In the genomic region with DNA sequence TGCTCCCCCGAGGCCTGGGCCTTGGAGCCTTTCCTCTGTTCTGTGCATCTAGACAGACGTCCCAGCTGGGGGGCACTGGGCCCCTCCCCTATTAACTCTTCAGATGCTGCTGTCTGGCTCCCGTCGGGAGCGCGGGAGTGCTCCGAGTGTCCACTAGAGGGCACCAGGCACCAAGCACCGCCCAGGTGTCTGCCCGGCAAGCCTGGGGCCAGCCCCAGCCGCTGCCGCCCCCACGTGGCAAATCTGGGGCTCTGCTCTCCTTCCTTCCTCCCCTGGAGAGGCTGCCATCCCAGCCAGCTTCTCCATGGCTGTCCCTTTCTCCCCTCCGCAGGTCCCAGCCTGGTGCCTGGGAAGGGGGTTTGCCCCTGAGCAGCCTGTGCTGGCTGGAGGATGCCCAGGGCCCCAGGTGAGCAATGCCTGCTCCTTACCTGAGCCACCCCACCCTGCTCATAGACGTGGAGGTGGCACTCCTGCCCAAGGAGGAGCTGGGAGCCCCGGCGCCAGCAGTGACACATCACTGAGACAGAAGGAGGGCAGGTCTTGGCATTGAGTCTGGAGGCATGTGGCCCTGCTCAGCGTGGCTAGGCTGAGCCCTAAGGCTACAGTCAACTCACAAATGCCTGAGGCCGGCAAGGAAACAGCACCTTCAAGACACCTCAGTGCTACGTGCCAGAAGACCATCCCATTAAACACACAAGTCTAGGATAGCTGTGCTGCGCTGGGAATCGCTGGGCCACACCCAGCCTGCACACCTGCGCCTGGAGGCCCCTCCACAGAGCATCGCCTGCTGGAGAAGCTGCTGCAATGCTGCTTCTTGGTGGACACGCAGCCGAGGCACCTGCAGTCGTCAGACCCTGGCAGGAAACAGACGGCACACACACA, we compare ENCODE assay signal across 1 cellular context.
TF ChIP-seq lines count a peak whose summit lies in the region.

No MANE protein-coding gene starts in this region.

TF ChIP-seq in HEK293, 187 proteins besides CTCF, POLR2A, EP300 and RAD21 (continued from another document and continues in another):
- TF ChIP-seq, protein P1, sequence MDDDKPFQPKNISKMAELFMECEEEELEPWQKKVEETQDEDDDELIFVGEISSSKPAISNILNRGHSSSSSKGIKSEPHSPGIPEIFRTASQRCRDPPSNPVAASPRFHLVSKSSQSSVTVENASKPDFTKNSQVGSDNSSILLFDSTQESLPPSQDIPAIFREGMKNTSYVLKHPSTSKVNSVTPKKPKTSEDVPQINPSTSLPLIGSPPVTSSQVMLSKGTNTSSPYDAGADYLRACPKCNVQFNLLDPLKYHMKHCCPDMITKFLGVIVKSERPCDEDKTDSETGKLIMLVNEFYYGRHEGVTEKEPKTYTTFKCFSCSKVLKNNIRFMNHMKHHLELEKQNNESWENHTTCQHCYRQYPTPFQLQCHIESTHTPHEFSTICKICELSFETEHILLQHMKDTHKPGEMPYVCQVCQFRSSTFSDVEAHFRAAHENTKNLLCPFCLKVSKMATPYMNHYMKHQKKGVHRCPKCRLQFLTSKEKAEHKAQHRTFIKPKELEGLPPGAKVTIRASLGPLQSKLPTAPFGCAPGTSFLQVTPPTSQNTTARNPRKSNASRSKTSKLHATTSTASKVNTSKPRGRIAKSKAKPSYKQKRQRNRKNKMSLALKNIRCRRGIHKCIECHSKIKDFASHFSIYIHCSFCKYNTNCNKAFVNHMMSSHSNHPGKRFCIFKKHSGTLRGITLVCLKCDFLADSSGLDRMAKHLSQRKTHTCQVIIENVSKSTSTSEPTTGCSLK (tag by site-specific recombination; IDR thresholded peaks at IDR 0.05) = no peak
- TF ChIP-seq YY1 (tag by site-specific recombination; IDR thresholded peaks at IDR 0.05) = no peak
- TF ChIP-seq ZNF335 (tag by site-specific recombination; conservative IDR thresholded peaks at IDR 0.05) = peak; percentile 71
- TF ChIP-seq ZNF391 (tag by site-specific recombination; IDR thresholded peaks at IDR 0.05; ENCODE audit: borderline replicate concordance, low read depth) = peak; percentile 68; the same call in 1 of the 2 replicates
- peak; percentile 70 for TF ChIP-seq SP7 (tag by site-specific recombination; IDR thresholded peaks at IDR 0.05)
- TF ChIP-seq SP3 (tag by site-specific recombination; IDR thresholded peaks at IDR 0.05) = peak; percentile 66
- TF ChIP-seq GLIS2 (tag by site-specific recombination; IDR thresholded peaks at IDR 0.05) = peak; percentile 64
- peak; percentile 55; the same call in 1 of the 2 replicates for TF ChIP-seq KLF9 (tag by site-specific recombination; IDR thresholded peaks at IDR 0.05; ENCODE audit: low read depth)
- TF ChIP-seq, protein P2, sequence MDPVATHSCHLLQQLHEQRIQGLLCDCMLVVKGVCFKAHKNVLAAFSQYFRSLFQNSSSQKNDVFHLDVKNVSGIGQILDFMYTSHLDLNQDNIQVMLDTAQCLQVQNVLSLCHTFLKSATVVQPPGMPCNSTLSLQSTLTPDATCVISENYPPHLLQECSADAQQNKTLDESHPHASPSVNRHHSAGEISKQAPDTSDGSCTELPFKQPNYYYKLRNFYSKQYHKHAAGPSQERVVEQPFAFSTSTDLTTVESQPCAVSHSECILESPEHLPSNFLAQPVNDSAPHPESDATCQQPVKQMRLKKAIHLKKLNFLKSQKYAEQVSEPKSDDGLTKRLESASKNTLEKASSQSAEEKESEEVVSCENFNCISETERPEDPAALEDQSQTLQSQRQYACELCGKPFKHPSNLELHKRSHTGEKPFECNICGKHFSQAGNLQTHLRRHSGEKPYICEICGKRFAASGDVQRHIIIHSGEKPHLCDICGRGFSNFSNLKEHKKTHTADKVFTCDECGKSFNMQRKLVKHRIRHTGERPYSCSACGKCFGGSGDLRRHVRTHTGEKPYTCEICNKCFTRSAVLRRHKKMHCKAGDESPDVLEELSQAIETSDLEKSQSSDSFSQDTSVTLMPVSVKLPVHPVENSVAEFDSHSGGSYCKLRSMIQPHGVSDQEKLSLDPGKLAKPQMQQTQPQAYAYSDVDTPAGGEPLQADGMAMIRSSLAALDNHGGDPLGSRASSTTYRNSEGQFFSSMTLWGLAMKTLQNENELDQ (tag by site-specific recombination; IDR thresholded peaks at IDR 0.05; ENCODE audit: low read depth) = no peak
- no peak for TF ChIP-seq ZNF701 (tag by site-specific recombination; IDR thresholded peaks at IDR 0.05)
- TF ChIP-seq ZNF544 (tag by site-specific recombination; IDR thresholded peaks at IDR 0.05) = no peak
- TF ChIP-seq, protein P3, sequence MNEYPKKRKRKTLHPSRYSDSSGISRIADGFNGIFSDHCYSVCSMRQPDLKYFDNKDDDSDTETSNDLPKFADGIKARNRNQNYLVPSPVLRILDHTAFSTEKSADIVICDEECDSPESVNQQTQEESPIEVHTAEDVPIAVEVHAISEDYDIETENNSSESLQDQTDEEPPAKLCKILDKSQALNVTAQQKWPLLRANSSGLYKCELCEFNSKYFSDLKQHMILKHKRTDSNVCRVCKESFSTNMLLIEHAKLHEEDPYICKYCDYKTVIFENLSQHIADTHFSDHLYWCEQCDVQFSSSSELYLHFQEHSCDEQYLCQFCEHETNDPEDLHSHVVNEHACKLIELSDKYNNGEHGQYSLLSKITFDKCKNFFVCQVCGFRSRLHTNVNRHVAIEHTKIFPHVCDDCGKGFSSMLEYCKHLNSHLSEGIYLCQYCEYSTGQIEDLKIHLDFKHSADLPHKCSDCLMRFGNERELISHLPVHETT (tag by site-specific recombination; IDR thresholded peaks at IDR 0.05) = 0 out of 2 replicates have a peak, but pooled peaks have one; percentile 29
- TF ChIP-seq, protein P4, sequence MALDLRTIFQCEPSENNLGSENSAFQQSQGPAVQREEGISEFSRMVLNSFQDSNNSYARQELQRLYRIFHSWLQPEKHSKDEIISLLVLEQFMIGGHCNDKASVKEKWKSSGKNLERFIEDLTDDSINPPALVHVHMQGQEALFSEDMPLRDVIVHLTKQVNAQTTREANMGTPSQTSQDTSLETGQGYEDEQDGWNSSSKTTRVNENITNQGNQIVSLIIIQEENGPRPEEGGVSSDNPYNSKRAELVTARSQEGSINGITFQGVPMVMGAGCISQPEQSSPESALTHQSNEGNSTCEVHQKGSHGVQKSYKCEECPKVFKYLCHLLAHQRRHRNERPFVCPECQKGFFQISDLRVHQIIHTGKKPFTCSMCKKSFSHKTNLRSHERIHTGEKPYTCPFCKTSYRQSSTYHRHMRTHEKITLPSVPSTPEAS (tag by site-specific recombination; IDR thresholded peaks at IDR 0.05) = no peak
- peak; percentile 98 for TF ChIP-seq ZNF394 (tag by site-specific recombination; IDR thresholded peaks at IDR 0.05; ENCODE audit: borderline replicate concordance)
- peak; percentile 60; the same call in 1 of the 2 replicates for TF ChIP-seq ZNF629 (tag by site-specific recombination; IDR thresholded peaks at IDR 0.05)
- TF ChIP-seq, protein P5, sequence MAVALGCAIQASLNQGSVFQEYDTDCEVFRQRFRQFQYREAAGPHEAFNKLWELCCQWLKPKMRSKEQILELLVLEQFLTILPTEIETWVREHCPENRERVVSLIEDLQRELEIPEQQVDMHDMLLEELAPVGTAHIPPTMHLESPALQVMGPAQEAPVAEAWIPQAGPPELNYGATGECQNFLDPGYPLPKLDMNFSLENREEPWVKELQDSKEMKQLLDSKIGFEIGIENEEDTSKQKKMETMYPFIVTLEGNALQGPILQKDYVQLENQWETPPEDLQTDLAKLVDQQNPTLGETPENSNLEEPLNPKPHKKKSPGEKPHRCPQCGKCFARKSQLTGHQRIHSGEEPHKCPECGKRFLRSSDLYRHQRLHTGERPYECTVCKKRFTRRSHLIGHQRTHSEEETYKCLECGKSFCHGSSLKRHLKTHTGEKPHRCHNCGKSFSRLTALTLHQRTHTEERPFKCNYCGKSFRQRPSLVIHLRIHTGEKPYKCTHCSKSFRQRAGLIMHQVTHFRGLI (tag by site-specific recombination; IDR thresholded peaks at IDR 0.05) = no peak
- TF ChIP-seq ZIC2 (tag by site-specific recombination; IDR thresholded peaks at IDR 0.05) = peak; percentile 54; the same call in 1 of the 2 replicates
- no peak for TF ChIP-seq MZF1 (tag by site-specific recombination; IDR thresholded peaks at IDR 0.05; ENCODE audit: borderline replicate concordance)
- TF ChIP-seq ZNF223 (tag by site-specific recombination; IDR thresholded peaks at IDR 0.05) = no peak
- no peak for TF ChIP-seq ZNF23 (tag by site-specific recombination; IDR thresholded peaks at IDR 0.05; ENCODE audit: borderline replicate concordance)
- TF ChIP-seq ZNF157 (tag by site-specific recombination; IDR thresholded peaks at IDR 0.05) = no peak
- no peak for TF ChIP-seq ZNF549 (tag by site-specific recombination; IDR thresholded peaks at IDR 0.05)
- TF ChIP-seq ZNF221 (tag by site-specific recombination; IDR thresholded peaks at IDR 0.05; ENCODE audit: borderline replicate concordance) = no peak
- TF ChIP-seq ZNF202 (tag by site-specific recombination; IDR thresholded peaks at IDR 0.05; ENCODE audit: borderline replicate concordance) = no peak
- TF ChIP-seq BCL11A (tag by site-specific recombination; IDR thresholded peaks at IDR 0.05; ENCODE audit: low read depth) = no peak
- peak; percentile 98 for TF ChIP-seq ZNF654 (tag by site-specific recombination; IDR thresholded peaks at IDR 0.05; ENCODE audit: low read depth)
- no peak for TF ChIP-seq ZNF777 (tag by site-specific recombination; IDR thresholded peaks at IDR 0.05; ENCODE audit: borderline replicate concordance)
- no peak for TF ChIP-seq ZNF707 (tag by site-specific recombination; IDR thresholded peaks at IDR 0.05)
- peak; percentile 88 for TF ChIP-seq ZBTB17 (tag by site-specific recombination; IDR thresholded peaks at IDR 0.05)
- TF ChIP-seq, protein P6, sequence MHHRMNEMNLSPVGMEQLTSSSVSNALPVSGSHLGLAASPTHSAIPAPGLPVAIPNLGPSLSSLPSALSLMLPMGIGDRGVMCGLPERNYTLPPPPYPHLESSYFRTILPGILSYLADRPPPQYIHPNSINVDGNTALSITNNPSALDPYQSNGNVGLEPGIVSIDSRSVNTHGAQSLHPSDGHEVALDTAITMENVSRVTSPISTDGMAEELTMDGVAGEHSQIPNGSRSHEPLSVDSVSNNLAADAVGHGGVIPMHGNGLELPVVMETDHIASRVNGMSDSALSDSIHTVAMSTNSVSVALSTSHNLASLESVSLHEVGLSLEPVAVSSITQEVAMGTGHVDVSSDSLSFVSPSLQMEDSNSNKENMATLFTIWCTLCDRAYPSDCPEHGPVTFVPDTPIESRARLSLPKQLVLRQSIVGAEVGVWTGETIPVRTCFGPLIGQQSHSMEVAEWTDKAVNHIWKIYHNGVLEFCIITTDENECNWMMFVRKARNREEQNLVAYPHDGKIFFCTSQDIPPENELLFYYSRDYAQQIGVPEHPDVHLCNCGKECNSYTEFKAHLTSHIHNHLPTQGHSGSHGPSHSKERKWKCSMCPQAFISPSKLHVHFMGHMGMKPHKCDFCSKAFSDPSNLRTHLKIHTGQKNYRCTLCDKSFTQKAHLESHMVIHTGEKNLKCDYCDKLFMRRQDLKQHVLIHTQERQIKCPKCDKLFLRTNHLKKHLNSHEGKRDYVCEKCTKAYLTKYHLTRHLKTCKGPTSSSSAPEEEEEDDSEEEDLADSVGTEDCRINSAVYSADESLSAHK (tag by site-specific recombination; IDR thresholded peaks at IDR 0.05) = peak; percentile 26; the same call in 1 of the 2 replicates
- no peak for TF ChIP-seq ZNF16 (tag by site-specific recombination; IDR thresholded peaks at IDR 0.05; ENCODE audit: low read depth)
- peak; percentile 36; the same call in 1 of the 2 replicates for TF ChIP-seq ZBTB48 (tag by site-specific recombination; IDR thresholded peaks at IDR 0.05)
- no peak for TF ChIP-seq ZNF214 (tag by site-specific recombination; IDR thresholded peaks at IDR 0.05; ENCODE audit: borderline replicate concordance)
- TF ChIP-seq ZNF621 (tag by site-specific recombination; IDR thresholded peaks at IDR 0.05) = no peak
- TF ChIP-seq, protein P7, sequence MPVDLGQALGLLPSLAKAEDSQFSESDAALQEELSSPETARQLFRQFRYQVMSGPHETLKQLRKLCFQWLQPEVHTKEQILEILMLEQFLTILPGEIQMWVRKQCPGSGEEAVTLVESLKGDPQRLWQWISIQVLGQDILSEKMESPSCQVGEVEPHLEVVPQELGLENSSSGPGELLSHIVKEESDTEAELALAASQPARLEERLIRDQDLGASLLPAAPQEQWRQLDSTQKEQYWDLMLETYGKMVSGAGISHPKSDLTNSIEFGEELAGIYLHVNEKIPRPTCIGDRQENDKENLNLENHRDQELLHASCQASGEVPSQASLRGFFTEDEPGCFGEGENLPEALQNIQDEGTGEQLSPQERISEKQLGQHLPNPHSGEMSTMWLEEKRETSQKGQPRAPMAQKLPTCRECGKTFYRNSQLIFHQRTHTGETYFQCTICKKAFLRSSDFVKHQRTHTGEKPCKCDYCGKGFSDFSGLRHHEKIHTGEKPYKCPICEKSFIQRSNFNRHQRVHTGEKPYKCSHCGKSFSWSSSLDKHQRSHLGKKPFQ (tag by site-specific recombination; IDR thresholded peaks at IDR 0.05) = no peak
- no peak for TF ChIP-seq ZNF48 (tag by site-specific recombination; IDR thresholded peaks at IDR 0.05)
- no peak for TF ChIP-seq ZNF510 (tag by site-specific recombination; IDR thresholded peaks at IDR 0.05; ENCODE audit: insufficient replicate concordance)
- TF ChIP-seq FEZF1 (tag by site-specific recombination; IDR thresholded peaks at IDR 0.05) = no peak
- TF ChIP-seq KLF7 (tag by site-specific recombination; IDR thresholded peaks at IDR 0.05; ENCODE audit: borderline replicate concordance) = peak; percentile 42; the same call in 1 of the 2 replicates
- TF ChIP-seq, protein P8, sequence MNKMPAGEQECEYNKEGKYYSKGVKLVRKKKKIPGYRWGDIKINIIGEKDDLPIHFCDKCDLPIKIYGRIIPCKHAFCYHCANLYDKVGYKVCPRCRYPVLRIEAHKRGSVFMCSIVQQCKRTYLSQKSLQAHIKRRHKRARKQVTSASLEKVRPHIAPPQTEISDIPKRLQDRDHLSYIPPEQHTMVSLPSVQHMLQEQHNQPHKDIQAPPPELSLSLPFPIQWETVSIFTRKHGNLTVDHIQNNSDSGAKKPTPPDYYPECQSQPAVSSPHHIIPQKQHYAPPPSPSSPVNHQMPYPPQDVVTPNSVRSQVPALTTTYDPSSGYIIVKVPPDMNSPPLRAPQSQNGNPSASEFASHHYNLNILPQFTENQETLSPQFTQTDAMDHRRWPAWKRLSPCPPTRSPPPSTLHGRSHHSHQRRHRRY (tag by site-specific recombination; IDR thresholded peaks at IDR 0.05) = no peak
- TF ChIP-seq ZNF2 (tag by site-specific recombination; IDR thresholded peaks at IDR 0.05) = peak; percentile 93
- TF ChIP-seq SETDB1 (IDR thresholded peaks at IDR 0.05; ENCODE audit: insufficient read length, low read length) = no peak
- no peak for TF ChIP-seq ZNF624 (tag by site-specific recombination; IDR thresholded peaks at IDR 0.05)
- TF ChIP-seq ZBTB8A (tag by site-specific recombination; IDR thresholded peaks at IDR 0.05) = peak; percentile 64
- no peak for TF ChIP-seq ZNF791 (tag by site-specific recombination; IDR thresholded peaks at IDR 0.05)
- no peak for TF ChIP-seq ZBTB21 (tag by site-specific recombination; IDR thresholded peaks at IDR 0.05)
- TF ChIP-seq ZFHX2 (tag by site-specific recombination; conservative IDR thresholded peaks at IDR 0.05) = peak; percentile 33; the same call in 1 of the 2 replicates
- TF ChIP-seq ZNF169 (tag by site-specific recombination; IDR thresholded peaks at IDR 0.05) = no peak
- no peak for TF ChIP-seq ZNF571 (tag by site-specific recombination; IDR thresholded peaks at IDR 0.05)
- peak; percentile 93 for TF ChIP-seq ZSCAN30 (tag by site-specific recombination; IDR thresholded peaks at IDR 0.05)
- TF ChIP-seq ZNF292 (tag by site-specific recombination; IDR thresholded peaks at IDR 0.05; ENCODE audit: borderline replicate concordance, low read depth) = no peak
- no peak for TF ChIP-seq REPIN1 (tag by site-specific recombination; IDR thresholded peaks at IDR 0.05; ENCODE audit: low read depth)
- TF ChIP-seq ZNF473 (tag by site-specific recombination; IDR thresholded peaks at IDR 0.05) = no peak
